ENCODE assay signal across 30 cellular contexts in the genomic region with DNA sequence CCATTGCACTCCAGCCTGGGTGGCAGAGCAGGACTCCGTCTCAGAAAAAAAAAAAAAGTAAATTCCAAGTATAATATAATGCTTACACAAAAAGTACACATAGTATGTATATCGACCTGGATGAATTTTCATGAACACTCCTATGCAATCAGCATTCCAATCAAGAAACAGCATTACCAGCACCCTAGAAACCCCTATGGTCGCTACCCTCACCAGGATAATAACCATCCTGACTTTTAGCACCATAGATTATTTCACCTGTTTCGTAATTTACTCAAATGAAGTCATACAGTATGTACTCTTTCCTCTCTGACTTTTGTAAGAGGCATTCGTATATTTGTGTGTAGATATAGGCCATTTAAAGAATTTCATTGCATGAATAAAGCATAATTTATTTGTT. TPM values are rescaled to one million over a fixed set of nuclear protein-coding genes. Genes with fewer than 3 reads are reported as not detected.
"Had no signal": no experiment of that assay in that cellular context is flagged by ENCODE, and none has a peak within 500 bp of the region (broad histone marks: within the 10 kb centered on the region; RNA-seq: fewer than 3 reads in every experiment).

No MANE protein-coding gene starts in this region.

- DNase-seq: stimulated activated CD4-positive, alpha-beta T cell treated with anti-CD3 and anti-CD28 coated beads, Interleukin-2, amount 100 ng/mL, for 48 hours; stimulated activated CD4-positive, alpha-beta T cell treated with anti-CD3 and anti-CD28 coated beads, Interleukin-4, amount 100 ng/mL, for 1 hour; stimulated activated CD4-positive, alpha-beta T cell treated with anti-CD3 and anti-CD28 coated beads, Interleukin-4, amount 100 ng/mL, for 24 hours; stimulated activated CD4-positive, alpha-beta T cell treated with anti-CD3 and anti-CD28 coated beads, Interleukin-4, amount 100 ng/mL, for 4 hours; stimulated activated CD8-positive, alpha-beta memory T cell treated with anti-CD3 and anti-CD28 coated beads, Interleukin-4, amount 100 ng/mL, for 48 hours; stimulated activated naive B cell treated with anti-CD40 and anti-IgM and Interleukin-4, amounts not matched to agents 10 μg/mL and 1 μg/mL and 100 μg/mL, for 72 hours; stimulated activated naive CD4-positive, alpha-beta T cell; stimulated activated naive CD4-positive, alpha-beta T cell treated with Interleukin-2 at 50 U/mL for 16 hours; stimulated activated naive CD8-positive, alpha-beta T cell treated with anti-CD3 and anti-CD28 coated beads, Interleukin-15, amount 100 ng/mL, for 72 hours; stimulated activated naive CD8-positive, alpha-beta T cell treated with anti-CD3 and anti-CD28 coated beads, Interleukin-15, Interleukin-2, amounts not matched to agents 100 U/mL and 50 U/mL, for 24 hours; stomach; substantia nigra; testis; thyroid gland; tibial artery; transverse colon; upper lobe of left lung; upper lobe of right lung; uterus had no signal

- FAIRE-seq: urothelium cell line had no signal

- H3K4me1 Mint-ChIP-seq: stimulated activated effector memory CD8-positive, alpha-beta T cell treated with anti-CD3 and anti-CD28 coated beads, Interleukin-12 subunit alpha, Interleukin-12 subunit beta, amount 100 ng/mL, for 72 hours; stimulated activated memory B cell treated with anti-CD40 and anti-IgM and Interleukin-4, amounts not matched to agents 10 μg/mL and 1 μg/mL and 100 μg/mL, for 72 hours; stimulated activated naive B cell treated with anti-CD40 and anti-IgM and Interleukin-4, amounts not matched to agents 10 μg/mL and 1 μg/mL and 100 μg/mL, for 72 hours; stimulated activated naive CD8-positive, alpha-beta T cell treated with anti-CD3 and anti-CD28 coated beads, Interleukin-15, amount 100 ng/mL, for 72 hours had no signal

- H3K27me3 ChIP-seq: testis, thyroid gland, tibial artery, tibial nerve, transverse colon, upper lobe of left lung, upper lobe of right lung, uterus, vagina had no signal

- H3K4me3 Mint-ChIP-seq: stimulated activated effector memory CD8-positive, alpha-beta T cell treated with anti-CD3 and anti-CD28 coated beads, Interleukin-12 subunit alpha, Interleukin-12 subunit beta, amount 100 ng/mL, for 72 hours; stimulated activated memory B cell treated with anti-CD40 and anti-IgM and Interleukin-4, amounts not matched to agents 10 μg/mL and 1 μg/mL and 100 μg/mL, for 72 hours; stimulated activated naive B cell treated with anti-CD40 and anti-IgM and Interleukin-4, amounts not matched to agents 10 μg/mL and 1 μg/mL and 100 μg/mL, for 72 hours; stimulated activated naive CD8-positive, alpha-beta T cell treated with anti-CD3 and anti-CD28 coated beads, Interleukin-15, amount 100 ng/mL, for 72 hours; stimulated activated naive CD8-positive, alpha-beta T cell treated with anti-CD3 and anti-CD28 coated beads, Interleukin-15, Interleukin-2, amounts not matched to agents 100 ng/mL and 50 ng/mL, for 24 hours; type B pancreatic cell had no signal

- H3K27ac Mint-ChIP-seq: stimulated activated effector memory CD8-positive, alpha-beta T cell treated with anti-CD3 and anti-CD28 coated beads, Interleukin-12 subunit alpha, Interleukin-12 subunit beta, amount 100 ng/mL, for 72 hours; stimulated activated memory B cell treated with anti-CD40 and anti-IgM and Interleukin-4, amounts not matched to agents 10 μg/mL and 1 μg/mL and 100 μg/mL, for 72 hours; stimulated activated naive B cell treated with anti-CD40 and anti-IgM and Interleukin-4, amounts not matched to agents 10 μg/mL and 1 μg/mL and 100 μg/mL, for 72 hours; stimulated activated naive CD8-positive, alpha-beta T cell treated with anti-CD3 and anti-CD28 coated beads, Interleukin-15, amount 100 ng/mL, for 72 hours; stimulated activated naive CD8-positive, alpha-beta T cell treated with anti-CD3 and anti-CD28 coated beads, Interleukin-15, Interleukin-2, amounts not matched to agents 100 ng/mL and 50 ng/mL, for 24 hours; type B pancreatic cell had no signal

- H3K4me3 ChIP-seq: stomach, suprapubic skin, testis, thoracic aorta, thyroid gland, tibial artery, tibial nerve, transverse colon, upper lobe of left lung, upper lobe of right lung, uterus, vagina had no signal

- H3K36me3 ChIP-seq: stomach, suprapubic skin, thoracic aorta, thyroid gland, tibial artery, tibial nerve, transverse colon, upper lobe of left lung, upper lobe of right lung, uterus, vagina had no signal

- H3K9me3 Mint-ChIP-seq: stimulated activated effector memory CD8-positive, alpha-beta T cell treated with anti-CD3 and anti-CD28 coated beads, Interleukin-12 subunit alpha, Interleukin-12 subunit beta, amount 100 ng/mL, for 72 hours; stimulated activated naive B cell treated with anti-CD40 and anti-IgM and Interleukin-4, amounts not matched to agents 10 μg/mL and 1 μg/mL and 100 μg/mL, for 72 hours; stimulated activated naive CD8-positive, alpha-beta T cell treated with anti-CD3 and anti-CD28 coated beads, Interleukin-15, amount 100 ng/mL, for 72 hours; stimulated activated naive CD8-positive, alpha-beta T cell treated with anti-CD3 and anti-CD28 coated beads, Interleukin-15, Interleukin-2, amounts not matched to agents 100 ng/mL and 50 ng/mL, for 24 hours; type B pancreatic cell had no signal

- H3K36me3 Mint-ChIP-seq: stimulated activated effector memory CD8-positive, alpha-beta T cell treated with anti-CD3 and anti-CD28 coated beads, Interleukin-12 subunit alpha, Interleukin-12 subunit beta, amount 100 ng/mL, for 72 hours; stimulated activated memory B cell treated with anti-CD40 and anti-IgM and Interleukin-4, amounts not matched to agents 10 μg/mL and 1 μg/mL and 100 μg/mL, for 72 hours; stimulated activated naive B cell treated with anti-CD40 and anti-IgM and Interleukin-4, amounts not matched to agents 10 μg/mL and 1 μg/mL and 100 μg/mL, for 72 hours; type B pancreatic cell had no signal

- H3K9me3 ChIP-seq: stomach, suprapubic skin, testis, thoracic aorta, thyroid gland, tibial artery, tibial nerve, transverse colon, upper lobe of left lung, upper lobe of right lung, uterus, vagina had no signal

- H3K4me1 ChIP-seq: stomach, suprapubic skin, testis, tibial artery, tibial nerve, transverse colon, upper lobe of left lung, upper lobe of right lung, uterus, vagina had no signal

- H3K27ac ChIP-seq: stomach, suprapubic skin, testis, thoracic aorta, thyroid gland, tibial artery, tibial nerve, transverse colon, upper lobe of left lung, upper lobe of right lung, uterus, vagina had no signal

- ATAC-seq: stimulated activated effector memory CD8-positive, alpha-beta T cell treated with anti-CD3 and anti-CD28 coated beads, Interleukin-12 subunit alpha, Interleukin-12 subunit beta, amount 100 ng/mL, for 72 hours; stimulated activated memory B cell treated with anti-CD40 and anti-IgM and Interleukin-4, amounts not matched to agents 10 μg/mL and 1 μg/mL and 100 μg/mL, for 72 hours; stimulated activated naive B cell treated with anti-CD40 and anti-IgM and Interleukin-4, amounts not matched to agents 10 μg/mL and 1 μg/mL and 100 μg/mL, for 72 hours; stimulated activated naive CD8-positive, alpha-beta T cell treated with anti-CD3 and anti-CD28 coated beads, Interleukin-15, amount 100 ng/mL, for 72 hours; stimulated activated naive CD8-positive, alpha-beta T cell treated with anti-CD3 and anti-CD28 coated beads, Interleukin-15, Interleukin-2, amounts not matched to agents 100 U/mL and 50 U/mL, for 24 hours; upper lobe of right lung had no signal

RNA-seq across cellular contexts. Expression of gene PCDH8, which starts 47.6 kb away (rescaled TPM):
- total RNA-seq: subcutaneous adipose tissue, thoracic aorta, upper lobe of left lung, upper lobe of right lung, ureter had no signal
